Comparison of ENCODE assay signal across 28 cellular contexts in genomic region chr1:118122234-118123004, GRCh38.
DNase-seq lines count a peak whose midpoint lies in the region; ATAC-seq and TF ChIP-seq lines count a peak whose summit lies in the region.
"Had no signal": no experiment of that assay in that cellular context is flagged by ENCODE, and none has a peak within 500 bp of the region (broad histone marks: within the 10 kb centered on the region; RNA-seq: fewer than 3 reads in every experiment).

No MANE protein-coding gene starts in this region.

- H2AFZ ChIP-seq in PC-3 (ENCODE audit: low read length) (no peak overlapping the region), neural progenitor cell (replicated peaks) (no peak overlapping the region)
- H2AFZ ChIP-seq: hepatocyte had no signal

- H3K9me3 ChIP-seq in breast epithelium (no peaks in the 10 kb centered on the region), PC-3 (ENCODE audit: low read length) (no peaks in the 10 kb centered on the region), neural progenitor cell (ENCODE audit: low read depth) (no peaks in the 10 kb centered on the region), lower lobe of right lung (no peaks in the 10 kb centered on the region)
- H3K9me3 ChIP-seq: gastroesophageal sphincter, HAP-1, right lobe of liver, suprapubic skin had no signal

- no peak overlapping the region for H3K27ac ChIP-seq in breast epithelium
- H3K27ac ChIP-seq in PC-3 (ENCODE audit: low read length) = peak overlapping the region; percentile 34
- no peak overlapping the region for H3K27ac ChIP-seq in neural progenitor cell
- H3K27ac ChIP-seq in lower lobe of right lung = no peak overlapping the region
- H3K27ac ChIP-seq: gastroesophageal sphincter, hepatocyte, HL-60, right lobe of liver, suprapubic skin had no signal

- no peaks in the 10 kb centered on the region for H3K27me3 ChIP-seq in breast epithelium
- H3K27me3 ChIP-seq in PC-3 (ENCODE audit: low read length) = no peaks in the 10 kb centered on the region
- no peaks in the 10 kb centered on the region for H3K27me3 ChIP-seq in neural progenitor cell
- no peaks in the 10 kb centered on the region for H3K27me3 ChIP-seq in lower lobe of right lung (ENCODE audit: low read depth)
- H3K27me3 ChIP-seq: gastroesophageal sphincter, hepatocyte, right lobe of liver, suprapubic skin had no signal

- no peaks in the 10 kb centered on the region for H4K20me1 ChIP-seq in PC-3 (ENCODE audit: low read length)
- H4K20me1 ChIP-seq in neural progenitor cell (ENCODE audit: low read depth) = no peaks in the 10 kb centered on the region

- peaks cover 30% of the 10 kb centered on the region for H3K4me1 Mint-ChIP-seq in MCF 10A (ENCODE audit: insufficient read depth, unreplicated experiment)
- peaks cover 19% of the 10 kb centered on the region for H3K4me1 Mint-ChIP-seq in neural progenitor cell
- H3K4me1 Mint-ChIP-seq: activated CD4-positive, alpha-beta memory T cell treated with anti-CD3 and anti-CD28 coated beads, Interleukin-2, amount 10 ng/mL, durations not matched to agents 7 days and 5 days; CD4-positive, alpha-beta memory T cell; stimulated activated naive B cell treated with anti-CD40 and anti-IgM and Interleukin-4, amounts not matched to agents 10 μg/mL and 1 μg/mL and 100 μg/mL, for 72 hours had no signal

- no TSS peak for BruUV-seq in MCF 10A (replicated peaks; lab: Mats Ljungman, UMichigan)
- BruUV-seq in PC-3 (replicated peaks; lab: Mats Ljungman, UMichigan) = no TSS peak

- no peaks in the 10 kb centered on the region for H3K27me3 Mint-ChIP-seq in MCF 10A (ENCODE audit: insufficient read depth, unreplicated experiment)
- H3K27me3 Mint-ChIP-seq in neural progenitor cell (ENCODE audit: insufficient read depth, low read depth) = no peaks in the 10 kb centered on the region
- H3K27me3 Mint-ChIP-seq: activated CD4-positive, alpha-beta memory T cell treated with anti-CD3 and anti-CD28 coated beads, Interleukin-2, amount 10 ng/mL, durations not matched to agents 7 days and 5 days; CD4-positive, alpha-beta memory T cell had no signal

- H3K36me3 ChIP-seq in breast epithelium (no peaks in the 10 kb centered on the region), PC-3 (ENCODE audit: low read depth, low read length) (no peaks in the 10 kb centered on the region), neural progenitor cell (no peaks in the 10 kb centered on the region), lower lobe of right lung (no peaks in the 10 kb centered on the region)
- H3K36me3 ChIP-seq: gastroesophageal sphincter, HAP-1, right lobe of liver, suprapubic skin had no signal

- H3K4me3 Mint-ChIP-seq in MCF 10A (ENCODE audit: unreplicated experiment) = no peak overlapping the region
- H3K4me3 Mint-ChIP-seq in neural progenitor cell = no peak overlapping the region
- H3K4me3 Mint-ChIP-seq: activated CD4-positive, alpha-beta memory T cell treated with anti-CD3 and anti-CD28 coated beads, Interleukin-2, amount 10 ng/mL, durations not matched to agents 7 days and 5 days; CD4-positive, alpha-beta memory T cell; stimulated activated naive B cell treated with anti-CD40 and anti-IgM and Interleukin-4, amounts not matched to agents 10 μg/mL and 1 μg/mL and 100 μg/mL, for 72 hours had no signal

- H3K4me2 ChIP-seq in PC-3 (ENCODE audit: low read length) = peak overlapping the region; percentile 17; the same call in 1 of the 2 replicates
- H3K4me2 ChIP-seq in neural progenitor cell = no peak overlapping the region
- H3K4me2 ChIP-seq: hepatocyte had no signal

- H3K4me3 ChIP-seq in breast epithelium (no peak overlapping the region), PC-3 (ENCODE audit: low read length) (no peak overlapping the region), foreskin fibroblast (ENCODE audit: low read depth in 1 of 2, low read length in 2 of 2) (no peak overlapping the region), neural progenitor cell (no peak overlapping the region), lower lobe of right lung (no peak overlapping the region)
- H3K4me3 ChIP-seq: gastroesophageal sphincter, HAP-1, hepatocyte, right lobe of liver, suprapubic skin had no signal

- no peak overlapping the region for H3K27ac Mint-ChIP-seq in MCF 10A (ENCODE audit: low read depth, unreplicated experiment)
- H3K27ac Mint-ChIP-seq in neural progenitor cell = no peak overlapping the region
- H3K27ac Mint-ChIP-seq: activated CD4-positive, alpha-beta memory T cell treated with anti-CD3 and anti-CD28 coated beads, Interleukin-2, amount 10 ng/mL, durations not matched to agents 7 days and 5 days; CD4-positive, alpha-beta memory T cell; stimulated activated naive B cell treated with anti-CD40 and anti-IgM and Interleukin-4, amounts not matched to agents 10 μg/mL and 1 μg/mL and 100 μg/mL, for 72 hours had no signal

- H3K9me2 ChIP-seq in PC-3 (replicated peaks; ENCODE audit: low read length) = no peaks in the 10 kb centered on the region

- intact Hi-C loops in MCF 10A (cut with micrococcal nuclease) = no loop called here
- intact Hi-C loops in breast epithelium (cut with DNase I; ENCODE audit: low total_unique reads) = no loop called here
- intact Hi-C loops in PC-3 (cut with micrococcal nuclease) = no loop called here
- intact Hi-C loops in lower lobe of right lung (cut with DNase I) = no loop called here

- H3K9me3 Mint-ChIP-seq in MCF 10A (ENCODE audit: unreplicated experiment) (no peaks in the 10 kb centered on the region), neural progenitor cell (no peaks in the 10 kb centered on the region)
- H3K9me3 Mint-ChIP-seq: CD4-positive, alpha-beta memory T cell had no signal

- no peak for ATAC-seq in PC-3
- ATAC-seq in lower lobe of right lung = no peak
- ATAC-seq: gastroesophageal sphincter; left colon; right lobe of liver; stimulated activated naive B cell treated with anti-CD40 and anti-IgM and Interleukin-4, amounts not matched to agents 10 μg/mL and 1 μg/mL and 100 μg/mL, for 72 hours had no signal

- CTCF ChIA-PET in MCF 10A (lab: Yijun Ruan, JAX) (interaction anchor here (0.5 to 1.6 kb wide), 6 partner anchors 43 to 1197 kb away, joined by 3 to 11 read pairs (median 3); no protein-coding TSS in a partner anchor), PC-3 (lab: Charles Lee) (interaction anchor here (0.7 kb wide), 1 partner anchor 27 kb away, joined by 3 read pairs; no protein-coding TSS in a partner anchor)

- no peak for TF ChIP-seq POLR2A in breast epithelium (IDR thresholded peaks at IDR 0.05)

- no peaks in the 10 kb centered on the region for H3K36me3 Mint-ChIP-seq in MCF 10A (ENCODE audit: insufficient read depth, unreplicated experiment)
- H3K36me3 Mint-ChIP-seq in neural progenitor cell = no peaks in the 10 kb centered on the region
- H3K36me3 Mint-ChIP-seq: CD4-positive, alpha-beta memory T cell; stimulated activated naive B cell treated with anti-CD40 and anti-IgM and Interleukin-4, amounts not matched to agents 10 μg/mL and 1 μg/mL and 100 μg/mL, for 72 hours had no signal

- POLR2A ChIA-PET in MCF 10A (lab: Yijun Ruan, JAX) = interaction anchor here (0.6 to 1.4 kb wide), 6 partner anchors 10 to 696 kb away, joined by 3 to 7 read pairs (median 3); no protein-coding TSS in a partner anchor
- POLR2A ChIA-PET in PC-3 (lab: Charles Lee; ENCODE audit: unreplicated experiment) = no interaction called here

- H3K4me1 ChIP-seq in breast epithelium (peaks cover 0 to 3% of the 10 kb centered on the region in 2 donors), PC-3 (ENCODE audit: insufficient read depth, low read length) (peaks cover 38% of the 10 kb centered on the region), neural progenitor cell (no peaks in the 10 kb centered on the region), lower lobe of right lung (peaks cover 2% of the 10 kb centered on the region)

- H3F3A ChIP-seq in PC-3 (ENCODE audit: low read length, unreplicated experiment) = no peaks in the 10 kb centered on the region
- H3F3A ChIP-seq in neural progenitor cell (ENCODE audit: low read depth) = no peaks in the 10 kb centered on the region

- H3K79me2 ChIP-seq in PC-3 (ENCODE audit: low read length) = no peaks in the 10 kb centered on the region
- H3K79me2 ChIP-seq in neural progenitor cell (ENCODE audit: low read depth) = no peaks in the 10 kb centered on the region
- H3K79me2 ChIP-seq: hepatocyte had no signal

- TF ChIP-seq CTCF in MCF 10A (IDR thresholded peaks at IDR 0.05; ENCODE audit: unreplicated experiment) (no peak), breast epithelium (IDR thresholded peaks at IDR 0.05) (no peak), PC-3 (conservative IDR thresholded peaks at IDR 0.05; ENCODE audit: low read depth, low read length) (no peak), foreskin fibroblast (IDR thresholded peaks at IDR 0.05; ENCODE audit: low read depth, low read length) (no peak), neural progenitor cell (IDR thresholded peaks at IDR 0.05) (no peak), lower lobe of right lung (IDR thresholded peaks at IDR 0.05) (no peak)

- H3K9ac ChIP-seq in PC-3 (ENCODE audit: low read length) (no peak overlapping the region), neural progenitor cell (no peak overlapping the region)

- DNase-seq in MCF 10A (ENCODE audit: unreplicated experiment) (peak; percentile 61), breast epithelium (ENCODE audit: low spot score in 2 of 2) (no peak), PC-3 (peak; percentile 78), foreskin fibroblast (peak; percentile 34 to 55), HuH-7 (ENCODE audit: low spot score) (no peak), neural progenitor cell (ENCODE audit: low spot score) (no peak), lower lobe of right lung (no peak)
- no peak for DNase-seq in effector CD8-positive, alpha-beta T cell (lab: John Stamatoyannopoulos, UW)
- DNase-seq: activated CD4-positive, alpha-beta memory T cell treated with anti-CD3 and anti-CD28 coated beads, Interleukin-2, amount 10 ng/mL, durations not matched to agents 7 days and 5 days; activated CD4-positive, alpha-beta T cell treated with anti-CD3 and anti-CD28 coated beads for 1 hour; activated CD8-positive, alpha-beta memory T cell treated with anti-CD3 and anti-CD28 coated beads, Interleukin-2, amount 50 U/mL, for 48 hours; activated naive CD4-positive, alpha-beta T cell treated with anti-CD3 and anti-CD28 coated beads, Interleukin-2, amount 50 U/mL, for 16 hours; CD4-positive, alpha-beta memory T cell; effector memory CD4-positive, alpha-beta T cell; Kasumi-1; left colon; mesendoderm; NCI-H187 treated with DMSO at 0.1 percent for 48 hours; NCI-H524 treated with DMSO at 0.1 percent for 48 hours; posterior cingulate gyrus; right lobe of liver; stimulated activated CD4-positive, alpha-beta T cell treated with anti-CD3 and anti-CD28 coated beads, Interleukin-4, amount 100 ng/mL, for 4 hours; stimulated activated naive B cell treated with anti-CD40 and anti-IgM and Interleukin-4, amounts not matched to agents 10 μg/mL and 1 μg/mL and 100 μg/mL, for 72 hours had no signal

Comparison
In these comparisons a context has a peak if more than half of its experiments do, and no peak if none do; other contexts are left out.
1. DNase-seq: peak in MCF 10A (single experiment), PC-3 (single experiment) and foreskin fibroblast (2 of 2); none in breast epithelium (0 of 2), effector CD8-positive, alpha-beta T cell (single experiment), HuH-7 (single experiment), neural progenitor cell (single experiment) and lower lobe of right lung (single experiment).